ENCODE assay signal across 10 cellular contexts in the genomic region with DNA sequence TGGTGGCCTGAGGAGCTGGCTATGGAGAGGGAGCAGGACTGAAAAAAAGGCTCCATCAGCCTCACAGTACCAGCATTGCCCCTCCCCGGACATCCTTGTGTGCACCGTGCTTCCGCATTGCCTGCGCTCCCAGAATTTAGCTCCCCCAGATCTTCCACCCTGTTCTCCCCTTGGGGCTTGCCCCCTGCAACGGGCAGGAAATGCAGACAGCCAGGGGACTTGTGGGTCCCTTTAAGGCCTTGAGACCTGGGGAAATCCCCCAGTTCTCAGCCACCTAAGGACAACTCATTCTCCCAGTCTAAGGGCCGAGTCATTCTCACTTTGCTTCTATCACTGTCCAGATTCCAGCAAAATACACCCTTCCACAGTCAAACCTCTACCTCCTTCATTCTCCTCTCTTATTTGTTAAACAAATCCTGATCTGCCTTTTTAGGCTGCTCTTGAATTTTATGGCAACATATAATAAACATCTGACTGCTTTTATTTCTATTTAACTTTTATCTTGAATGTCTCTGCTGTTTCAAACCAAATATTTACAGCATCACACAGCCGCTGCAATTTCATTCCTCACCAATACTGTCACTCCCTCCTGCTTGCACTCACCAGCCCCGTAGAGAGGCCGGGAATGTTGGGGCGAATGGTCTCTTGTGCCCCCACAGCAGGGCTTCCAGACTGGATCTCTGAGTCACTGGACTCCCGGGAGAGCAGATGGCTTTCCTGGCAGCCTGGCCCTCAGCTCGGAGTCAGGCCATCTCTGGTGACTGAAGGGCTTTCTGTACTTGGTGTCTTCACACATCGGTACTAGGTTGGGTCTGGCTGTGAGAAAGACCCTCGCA.
A peak's percentile ranks its signal among the peaks of the same experiment; 100 is the strongest.
DNase-seq lines count a peak whose midpoint lies in the region; ATAC-seq, FAIRE-seq and TF ChIP-seq lines count a peak whose summit lies in the region.
"Had no signal": no experiment of that assay in that cellular context is flagged by ENCODE, and none has a peak within 500 bp of the region (broad histone marks: within the 10 kb centered on the region; RNA-seq: fewer than 3 reads in every experiment).

No MANE protein-coding gene starts in this region.

- H3K9me3 ChIP-seq in AG04450 (ENCODE audit: control insufficient read depth, insufficient read depth, low read length) (no peaks in the 10 kb centered on the region; the same call in 1 of the 2 replicates), muscle layer of colon (ENCODE audit: low read length) (no peaks in the 10 kb centered on the region)

- H3K4me3 ChIP-seq in AG04450 (ENCODE audit: low read depth, low read length) (peak overlapping the region; percentile 34; the same call in 1 of the 2 replicates), muscle layer of colon (ENCODE audit: low read depth in 1 of 2, low read length in 2 of 2) (no peak overlapping the region)

- ATAC-seq in HG03457 (IDR thresholded peaks at IDR 0.05; ENCODE audit: unreplicated experiment) = no peak

- CTCF ChIA-PET in AG04450 (lab: Charles Lee) = interaction anchor here (1.6 kb wide), 1 partner anchor 9 kb away, joined by 5 read pairs; no protein-coding TSS in a partner anchor

- no peak overlapping the region for H3K9ac ChIP-seq in muscle layer of colon (ENCODE audit: low read length)

- DNase-seq in AG04450 (ENCODE audit: low read depth, low spot score) (peak; percentile 94), HT1080 (ENCODE audit: low read depth) (peak; percentile 72), cerebellum (ENCODE audit: low spot score) (peak; percentile 74), SKM-1 (lab: John Stamatoyannopoulos, UW; ENCODE audit: unreplicated experiment) (no peak), D721Med (ENCODE audit: insufficient read length, low spot score) (no peak), NCI-H2171 (lab: John Stamatoyannopoulos, UW) (no peak)
- DNase-seq: NCI-H1436 treated with DMSO at 0.1 percent for 48 hours had no signal

- FAIRE-seq in D721Med (lab: Jason Lieb, UNC) = no peak
- FAIRE-seq: GM19239 had no signal

- H3K4me1 ChIP-seq in muscle layer of colon (ENCODE audit: insufficient read depth, low read length) = peaks cover 16% of the 10 kb centered on the region

- H3K27me3 ChIP-seq in AG04450 (ENCODE audit: control insufficient read depth, insufficient read depth, low read length) (no peaks in the 10 kb centered on the region), muscle layer of colon (ENCODE audit: control insufficient read depth in 1 of 2, insufficient read depth in 2 of 2, low read length in 2 of 2) (no peaks in the 10 kb centered on the region)

- H3K27ac ChIP-seq in AG04450 (ENCODE audit: low read depth, low read length) = peak overlapping the region; percentile 98
- H3K27ac ChIP-seq in muscle layer of colon (ENCODE audit: low read depth, low read length) = peak overlapping the region; percentile 41

- POLR2A ChIA-PET in AG04450 (lab: Yijun Ruan, JAX) = interaction anchor here (0.6 to 1.6 kb wide), 8 partner anchors 9 to 309 kb away, joined by 3 to 5 read pairs (median 4); no protein-coding TSS in a partner anchor

- no peaks in the 10 kb centered on the region for H3K36me3 ChIP-seq in muscle layer of colon (ENCODE audit: insufficient read depth, low read length)

- no peak for TF ChIP-seq CTCF in AG04450 (IDR thresholded peaks at IDR 0.05; ENCODE audit: low read depth, low read length)
- TF ChIP-seq CTCF in D721Med (IDR thresholded peaks at IDR 0.05; ENCODE audit: insufficient read depth, missing control alignments) = no peak

Comparison
In these comparisons a context has a peak if more than half of its experiments do, and no peak if none do; other contexts are left out.
1. DNase-seq: peak in AG04450 (single experiment), HT1080 (single experiment) and cerebellum (single experiment); none in SKM-1 (single experiment), D721Med (single experiment) and NCI-H2171 (single experiment).